In genomic region chr17:27158390-27158789, GRCh38 we compare ENCODE assay signal across 1 cellular context.
TF ChIP-seq lines count a peak whose summit lies in the region.

No MANE protein-coding gene starts in this region.

TF ChIP-seq in K562, 482 proteins besides CTCF, POLR2A, EP300 and RAD21 (continued from another document):
- no peak for TF ChIP-seq ZNF3 (CRISPR knock-in tag; IDR thresholded peaks at IDR 0.05)
TF ChIP-seq in K562: peak in this region for 3.
